Comparison of ENCODE assay signal across 1 cellular context in genomic region chr21:33380483-33380998, GRCh38.
A peak's percentile ranks its signal among the peaks of the same experiment; 100 is the strongest.
TF ChIP-seq lines count a peak whose summit lies in the region.

No MANE protein-coding gene starts in this region.

TF ChIP-seq in K562, 482 proteins besides CTCF, POLR2A, EP300 and RAD21 (continued from another document and continues in another):
- TF ChIP-seq NCOA4 (IDR thresholded peaks at IDR 0.05; ENCODE audit: partially characterized antibody) (no peak), DDX20 (tag; IDR thresholded peaks at IDR 0.05; ENCODE audit: low read depth) (no peak), SREBF1 (IDR thresholded peaks at IDR 0.05; ENCODE audit: borderline replicate concordance, low read depth, low read length) (no peak), ZNF707 (CRISPR knock-in tag; conservative IDR thresholded peaks at IDR 0.05) (no peak), ZNF584 (CRISPR knock-in tag; IDR thresholded peaks at IDR 0.05; ENCODE audit: low read depth) (0 out of 2 replicates have a peak, but pooled peaks have one; percentile 46), ZBTB49 (CRISPR knock-in tag; IDR thresholded peaks at IDR 0.05; ENCODE audit: borderline replicate concordance) (no peak), JUN (IDR thresholded peaks at IDR 0.05; ENCODE audit: borderline replicate concordance, low read depth, low read length) (peak; percentile 86; the same call in 1 of the 2 replicates), JUN (CRISPR knock-in tag; IDR thresholded peaks at IDR 0.05; ENCODE audit: borderline replicate concordance) (no peak), ZNF165 (CRISPR knock-in tag; IDR thresholded peaks at IDR 0.05; ENCODE audit: borderline replicate concordance) (no peak), SMARCA4 (IDR thresholded peaks at IDR 0.05) (peak; percentile 80; the same call in 1 of the 2 replicates), SMC3 (conservative IDR thresholded peaks at IDR 0.05; ENCODE audit: insufficient read depth, low read depth, low read length) (no peak), TSHZ1 (CRISPR knock-in tag; IDR thresholded peaks at IDR 0.05) (no peak), ZNF780A (CRISPR knock-in tag; IDR thresholded peaks at IDR 0.05) (no peak), CLOCK (CRISPR knock-in tag; IDR thresholded peaks at IDR 0.05; ENCODE audit: borderline replicate concordance) (no peak), ZZZ3 (IDR thresholded peaks at IDR 0.05) (no peak), CHAMP1 (IDR thresholded peaks at IDR 0.05) (no peak), MED1 (CRISPR knock-in tag; IDR thresholded peaks at IDR 0.05; ENCODE audit: borderline replicate concordance) (no peak), HBP1 (CRISPR knock-in tag; IDR thresholded peaks at IDR 0.05) (no peak), USF1 (CRISPR knock-in tag; IDR thresholded peaks at IDR 0.05) (no peak), E2F8 (IDR thresholded peaks at IDR 0.05; ENCODE audit: low read depth, partially characterized antibody) (no peak), ZNF197 (CRISPR knock-in tag; IDR thresholded peaks at IDR 0.05; ENCODE audit: low read depth) (no peak), HMBOX1 (IDR thresholded peaks at IDR 0.05) (peak; percentile 40; the same call in 1 of the 2 replicates), ZNF212 (CRISPR knock-in tag; IDR thresholded peaks at IDR 0.05) (no peak), FOS (IDR thresholded peaks at IDR 0.05; ENCODE audit: extremely low read depth, insufficient read length) (peak; percentile 67), ZNF280B (CRISPR knock-in tag; IDR thresholded peaks at IDR 0.05) (no peak), ZFP1 (CRISPR knock-in tag; IDR thresholded peaks at IDR 0.05) (no peak), ZEB2 (IDR thresholded peaks at IDR 0.05) (no peak), ZNF512 (tag; IDR thresholded peaks at IDR 0.05) (no peak), YY1 (IDR thresholded peaks at IDR 0.05; ENCODE audit: borderline replicate concordance in 1 of 3, control insufficient read depth in 1 of 3, extremely low read depth in 1 of 3, insufficient read depth in 3 of 3, insufficient read length in 1 of 3, insufficient replicate concordance in 2 of 3, low read depth in 1 of 3, low read length in 2 of 3) (no peak), ELF1 (tag; IDR thresholded peaks at IDR 0.05) (0 out of 2 replicates have a peak, but pooled peaks have one; percentile 18), ZNF449 (CRISPR knock-in tag; IDR thresholded peaks at IDR 0.05) (no peak), ILF3 (IDR thresholded peaks at IDR 0.05; ENCODE audit: borderline replicate concordance) (no peak), FOXJ3 (CRISPR knock-in tag; IDR thresholded peaks at IDR 0.05) (no peak), TAF1 (IDR thresholded peaks at IDR 0.05; ENCODE audit: control insufficient read depth, extremely low read depth, insufficient read depth, low read length, severe bottlenecking) (no peak)
